In genomic region chr6:33711140-33712129, GRCh38 we compare ENCODE assay signal across 8 cellular contexts. TPM values are rescaled to one million over a fixed set of nuclear protein-coding genes. Genes with fewer than 3 reads are reported as not detected.
DNase-seq lines count a peak whose midpoint lies in the region; ATAC-seq, FAIRE-seq and TF ChIP-seq lines count a peak whose summit lies in the region.

Gene UQCC2, minus strand, starts transcription at chr6:33711700. Its CDS starts 14 bp downstream, at chr6:33711686.

- ATAC-seq in GM19043 (IDR thresholded peaks at IDR 0.05; ENCODE audit: low read depth, unreplicated experiment) = peak; percentile 78
- peak; percentile 50 for ATAC-seq in HG03378 (IDR thresholded peaks at IDR 0.05; ENCODE audit: unreplicated experiment)

- H3K36me3 ChIP-seq in kidney (ENCODE audit: control insufficient read depth in 1 of 2, insufficient read depth in 2 of 2, low read length in 2 of 2) = peaks cover 0 to 12% of the 10 kb centered on the region in 2 donors

- intact Hi-C loops in kidney (cut with DNase I) = no loop called here

- H3K4me1 ChIP-seq in kidney (ENCODE audit: control insufficient read depth in 1 of 2, insufficient read depth in 1 of 2, low read depth in 1 of 2, low read length in 2 of 2) = peaks cover 14 to 17% of the 10 kb centered on the region in 2 donors

- DNase-seq in AG20443 (ENCODE audit: low spot score) = peak; percentile 100
- DNase-seq in NCI-H460 (ENCODE audit: extremely low read depth, low read depth) = peak; percentile 94
- peak; percentile 95 for DNase-seq in activated CD4-positive, CD25-positive, alpha-beta regulatory T cell treated with anti-CD3 and anti-CD28 coated beads, Interleukin-2, amount 50 U/mL, for 72 hours
- DNase-seq in cerebellar nuclear complex (lab: John Stamatoyannopoulos, UW) = peak; percentile 21 to 72
- peak; percentile 99 for DNase-seq in kidney
- DNase-seq in stimulated activated CD4-positive, alpha-beta T cell treated with anti-CD3 and anti-CD28 coated beads, Interleukin-15, amount 100 ng/mL, for 24 hours = peak; percentile 98

- H3K27ac ChIP-seq in kidney (ENCODE audit: low read depth in 2 of 2, low read length in 2 of 2) = peak within 1 kb of the TSS; percentile 93 to 96

- no peaks in the 10 kb centered on the region for H3K9me3 ChIP-seq in kidney (ENCODE audit: control insufficient read depth in 1 of 2, low read length in 2 of 2)

- peak within 1 kb of the TSS; percentile 66 to 75 for H3K9ac ChIP-seq in kidney (ENCODE audit: low read length in 2 of 2)

- peak within 1 kb of the TSS; percentile 77 to 83 for H3K4me3 ChIP-seq in kidney (ENCODE audit: low read length in 2 of 2)

- TF ChIP-seq CTCF in kidney (IDR thresholded peaks at IDR 0.05; ENCODE audit: borderline replicate concordance, extremely low read depth, insufficient read depth) = peak; percentile 80

- FAIRE-seq in kidney (lab: Jason Lieb, UNC) = no peak

RNA-seq across cellular contexts. Expression of gene UQCC2, which starts in this region (rescaled TPM):
- total RNA-seq in NCI-H460 (2014; rRNA removed; shearing (Covaris generic)) = 29.2 and 40.8 TPM in 2 replicates
- polyA plus RNA-seq in NCI-H460 (2014; cell fraction: nucleus; rRNA removed) = 159 and 206 TPM in 2 replicates
- 39.6 TPM for total RNA-seq in kidney
- 189 TPM for polyA plus RNA-seq in kidney (ENCODE audit: insufficient read depth, low read depth, low replicate concordance)

Comparison
In these comparisons a context has a peak if more than half of its experiments do, and no peak if none do; other contexts are left out.
1. Peak in every context shown above with its lines: DNase-seq, ATAC-seq, H3K4me3 ChIP-seq and H3K27ac ChIP-seq.
2. DNase-seq: peak in every context shown above with its lines; median percentile 100 in AG20443; 99 in kidney; 98 in stimulated activated CD4-positive, alpha-beta T cell treated with anti-CD3 and anti-CD28 coated beads, Interleukin-15, amount 100 ng/mL, for 24 hours; 95 in activated CD4-positive, CD25-positive, alpha-beta regulatory T cell treated with anti-CD3 and anti-CD28 coated beads, Interleukin-2, amount 50 U/mL, for 72 hours; 94 in NCI-H460; 46 in cerebellar nuclear complex.